Comparison of ENCODE assay signal across 25 cellular contexts in genomic region chr17:82390860-82391435, GRCh38. TPM values are rescaled to one million over a fixed set of nuclear protein-coding genes. Genes with fewer than 3 reads are reported as not detected.
"Had no signal": no experiment of that assay in that cellular context is flagged by ENCODE, and none has a peak within 500 bp of the region (broad histone marks: within the 10 kb centered on the region; RNA-seq: fewer than 3 reads in every experiment).

No MANE protein-coding gene starts in this region.

- DNase-seq: activated CD4-positive, alpha-beta T cell treated with anti-CD3 and anti-CD28 coated beads for 1 hour; activated CD8-positive, alpha-beta memory T cell treated with anti-CD3 and anti-CD28 coated beads for 24 hours; activated CD8-positive, alpha-beta memory T cell treated with anti-CD3 and anti-CD28 coated beads, Interleukin-2, amount 50 U/mL, for 48 hours; activated effector memory CD4-positive, alpha-beta T cell treated with Interleukin-2 at 50 U/mL for 16 hours; activated naive CD4-positive, alpha-beta T cell treated with anti-CD3 and anti-CD28 coated beads, Interleukin-2, amount 10 ng/mL, durations not matched to agents 7 days and 5 days; activated T-cell treated with anti-CD3 and anti-CD28 coated beads, Interleukin-2, amount 50 U/mL, for 48 hours; colonic mucosa; foreskin keratinocyte; glutamatergic neuron; hippocampal formation; islet precursor cell; mammary epithelial cell; midbrain; nephron progenitor cell; nucleus accumbens; stimulated activated naive CD4-positive, alpha-beta T cell; T1000 had no signal

- H3K4me3 Mint-ChIP-seq: activated naive CD4-positive, alpha-beta T cell treated with anti-CD3 and anti-CD28 coated beads, Interleukin-2, amount 10 ng/mL, durations not matched to agents 7 days and 5 days; central memory CD8-positive, alpha-beta T cell; nephron progenitor cell had no signal

- H3K9me3 Mint-ChIP-seq: activated naive CD4-positive, alpha-beta T cell treated with anti-CD3 and anti-CD28 coated beads, Interleukin-2, amount 10 ng/mL, durations not matched to agents 7 days and 5 days; central memory CD8-positive, alpha-beta T cell; nephron progenitor cell had no signal

- H3K4me1 ChIP-seq: colonic mucosa, foreskin keratinocyte had no signal

- ATAC-seq: foreskin keratinocyte, left lung had no signal

- H3K4me1 Mint-ChIP-seq: central memory CD8-positive, alpha-beta T cell had no signal

- H3K36me3 ChIP-seq: colonic mucosa had no signal

- H3K9me3 ChIP-seq: ascending aorta, colonic mucosa, left lung had no signal

- H3K27ac ChIP-seq: ascending aorta, colonic mucosa, foreskin keratinocyte, left lung, VCaP had no signal

- H3K27me3 ChIP-seq: ascending aorta had no signal

- H3K4me3 ChIP-seq: ascending aorta, colonic mucosa, left lung had no signal

- H3K27me3 Mint-ChIP-seq: central memory CD8-positive, alpha-beta T cell had no signal

- H3K27ac Mint-ChIP-seq: activated naive CD4-positive, alpha-beta T cell treated with anti-CD3 and anti-CD28 coated beads, Interleukin-2, amount 10 ng/mL, durations not matched to agents 7 days and 5 days; nephron progenitor cell had no signal

RNA-seq across cellular contexts. Expression of gene UTS2R, which starts 19.4 kb away (rescaled TPM):
- total RNA-seq: ascending aorta, colonic mucosa, epithelial cell of proximal tubule, fibroblast of lung, foreskin keratinocyte, left lung, mammary epithelial cell, ureter had no signal
- polyA plus RNA-seq: fibroblast of lung, foreskin keratinocyte, mammary epithelial cell had no signal

RNA-seq across cellular contexts. Expression of gene TEX19, which starts 31.9 kb away (rescaled TPM):
- total RNA-seq: ascending aorta, colonic mucosa, epithelial cell of proximal tubule, left lung, mammary epithelial cell, ureter had no signal
- polyA plus RNA-seq: adipose tissue, mammary epithelial cell had no signal
